In the genomic region with DNA sequence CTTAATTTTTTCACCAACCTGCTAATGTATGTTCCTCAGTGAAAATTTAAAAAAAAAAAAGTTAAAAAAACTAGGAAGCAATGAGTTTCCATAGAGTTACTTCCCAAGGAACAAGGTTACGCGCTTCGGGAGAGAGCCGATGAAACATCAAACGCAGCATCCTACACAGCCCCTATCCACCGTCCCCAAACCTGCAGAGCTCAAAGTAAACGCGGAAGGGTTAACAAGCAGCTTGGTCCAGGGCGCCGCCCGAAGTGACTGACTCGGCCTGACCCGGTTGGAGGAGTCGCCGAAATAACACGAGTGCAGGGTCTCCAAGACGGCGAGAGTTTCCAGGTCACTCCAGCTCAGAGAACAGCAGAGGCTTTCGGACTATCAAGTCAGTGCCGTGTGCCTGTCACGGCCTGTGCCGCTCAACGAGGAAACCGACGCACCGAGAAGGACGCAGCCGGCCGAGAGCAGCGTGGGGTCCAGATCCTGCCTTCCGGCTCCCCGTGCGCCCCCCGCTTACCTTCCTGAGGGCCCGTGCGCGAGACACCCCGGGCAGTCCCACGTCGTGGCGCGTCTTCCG, we compare ENCODE assay signal across 8 cellular contexts. TPM values are rescaled to one million over a fixed set of nuclear protein-coding genes. Genes with fewer than 3 reads are reported as not detected.
DNase-seq lines count a peak whose midpoint lies in the region; ATAC-seq, FAIRE-seq and TF ChIP-seq lines count a peak whose summit lies in the region.

No MANE protein-coding gene starts in this region.

- peaks cover 2% of the 10 kb centered on the region for H3K36me3 ChIP-seq in BJ (ENCODE audit: control insufficient read depth, insufficient read depth, low read length)
- peaks cover 0 to 3% (median 0%) of the 10 kb centered on the region in 4 donors for H3K36me3 ChIP-seq in right lobe of liver
- H3K36me3 ChIP-seq in thymus (ENCODE audit: control insufficient read depth, insufficient read depth), result peaks cover 6% of the 10 kb centered on the region

- WGBS in right lobe of liver (ENCODE audit: insufficient coverage, low coverage, low lambda C conversion rate, missing lambda C conversion rate), result 0% methylated on average over 14 of the region's 43 CpGs
- whole genome bisulfite sequencing in thymus, result under 1% methylated on average over 43 of the region's 43 CpGs

- no peak for FAIRE-seq in RCC 7860 (lab: Jason Lieb, UNC)

- POLR2A ChIA-PET in BJ (lab: Charles Lee), result no interaction called here

- H3K27ac ChIP-seq in cingulate gyrus (ENCODE audit: low read depth, low read length) (peak overlapping the region; percentile 77), right lobe of liver (peak overlapping the region; percentile 52 to 85 (median 68)), thymus (ENCODE audit: low read depth) (peak overlapping the region; percentile 91)

- DNase-seq in BJ (ENCODE audit: low read depth) (peak; percentile 3), RCC 7860 (ENCODE audit: low spot score) (peak; percentile 34), right lobe of liver (no peak)
- DNase-seq in stimulated activated CD8-positive, alpha-beta memory T cell treated with anti-CD3 and anti-CD28 coated beads, Interleukin-4, amount 100 ng/mL, for 48 hours, result no peak

- H3K4me1 ChIP-seq in right lobe of liver (peaks cover 0 to 18% (median 8%) of the 10 kb centered on the region in 4 donors), thymus (ENCODE audit: control insufficient read depth, insufficient read depth, low read length) (peaks cover 7% of the 10 kb centered on the region)

- H3K9me3 ChIP-seq in right lobe of liver (no peaks in the 10 kb centered on the region), thymus (ENCODE audit: control insufficient read depth) (no peaks in the 10 kb centered on the region)

- TF ChIP-seq POLR2A in right lobe of liver (IDR thresholded peaks at IDR 0.05), result no peak

- peak overlapping the region; percentile 74 for H3K4me3 ChIP-seq in BJ (ENCODE audit: low read depth, low read length)
- H3K4me3 ChIP-seq in right lobe of liver, result peak overlapping the region; percentile 65 to 94 (median 88)
- peak overlapping the region; percentile 88 for H3K4me3 ChIP-seq in thymus (ENCODE audit: low read length)

- TF ChIP-seq CTCF in BJ (IDR thresholded peaks at IDR 0.05; ENCODE audit: insufficient read depth, low read depth, low read length) (no peak), right lobe of liver (IDR thresholded peaks at IDR 0.05) (no peak)

- CTCF ChIA-PET in BJ (lab: Yijun Ruan, JAX), result interaction anchor here (0.7 to 2.8 kb wide), 10 partner anchors 9 to 195 kb away, joined by 3 to 10 read pairs (median 4); no protein-coding TSS in a partner anchor

- H3K27me3 ChIP-seq in BJ (ENCODE audit: control insufficient read depth, insufficient read depth, low read length), result no peaks in the 10 kb centered on the region
- no peaks in the 10 kb centered on the region for H3K27me3 ChIP-seq in right lobe of liver
- no peaks in the 10 kb centered on the region for H3K27me3 ChIP-seq in thymus (ENCODE audit: control insufficient read depth, insufficient read depth)

- ATAC-seq in GM18520 (IDR thresholded peaks at IDR 0.05; ENCODE audit: unreplicated experiment) (peak; percentile 6), HG03066 (IDR thresholded peaks at IDR 0.05; ENCODE audit: low read depth, unreplicated experiment) (peak; percentile 16), right lobe of liver (peak; percentile 28 to 52 (median 46))

- intact Hi-C loops in right lobe of liver (cut with DNase I), result no loop called here

RNA-seq across cellular contexts. Expression of a gene that starts 0.5 kb away (rescaled TPM):
- polyA plus RNA-seq in BJ (2011; rRNA removed) (7.1 and 8.2 TPM in 2 replicates), thymus (18.1 TPM)
- polyA minus RNA-seq in BJ (2011; rRNA and poly(A)+ RNA removed), result 6.1 and 11.8 TPM in 2 replicates
- total RNA-seq in right lobe of liver, result 10 to 100 TPM; 16.1 to 24.7 (median 19.5) TPM

RNA-seq across cellular contexts. Expression of a gene that starts 0.7 kb away (rescaled TPM):
- polyA plus RNA-seq in BJ (2011; rRNA removed) (1.9 and 2.1 TPM in 2 replicates), thymus (5.6 TPM)
- 1.2 and 1.8 TPM in 2 replicates for polyA minus RNA-seq in BJ (2011; rRNA and poly(A)+ RNA removed)
- 1 to 10 TPM; 1.0 to 4.3 (median 2.8) TPM for total RNA-seq in right lobe of liver

Comparison
In these comparisons a context has a peak if more than half of its experiments do, and no peak if none do; other contexts are left out.
1. DNase-seq: peak in BJ (single experiment) and RCC 7860 (single experiment); none in right lobe of liver (0 of 3) and stimulated activated CD8-positive, alpha-beta memory T cell treated with anti-CD3 and anti-CD28 coated beads, Interleukin-4, amount 100 ng/mL, for 48 hours (single experiment).
2. Peak in every context shown above with its lines, with median percentiles within 50 percentile points of each other: H3K4me3 ChIP-seq, ATAC-seq and H3K27ac ChIP-seq.